ENCODE assay signal across 8 cellular contexts in genomic region chr6:44667668-44668390, GRCh38.
DNase-seq lines count a peak whose midpoint lies in the region; ATAC-seq and TF ChIP-seq lines count a peak whose summit lies in the region.

No MANE protein-coding gene starts in this region.

- H3K27me3 ChIP-seq in Karpas-422 (ENCODE audit: low read length) (no peaks in the 10 kb centered on the region), thoracic aorta (replicated peaks; ENCODE audit: insufficient read depth) (no peaks in the 10 kb centered on the region), HAP-1 (ENCODE audit: low read depth) (no peaks in the 10 kb centered on the region)

- DNase-seq in GM12865 (ENCODE audit: low read depth) (peak; percentile 63), Karpas-422 (peak; percentile 65), iPS-NIHi11 (ENCODE audit: low spot score) (peak; percentile 41), thoracic aorta (ENCODE audit: low spot score) (no peak), HAP-1 (ENCODE audit: low spot score in 2 of 2) (no peak), occipital lobe (lab: John Stamatoyannopoulos, UW) (no peak)
- DNase-seq in activated T-cell treated with anti-CD3 and anti-CD28 coated beads, Interleukin-2, amount 50 U/mL, for 4 hours = peak; percentile 11

- H2AFZ ChIP-seq in Karpas-422 (ENCODE audit: low read length) = no peak overlapping the region

- no peak overlapping the region for H3K4me3 Mint-ChIP-seq in activated T-cell treated with anti-CD3 and anti-CD28 coated beads, Interleukin-2, amount 50 U/mL, for 4 hours

- H3K9me2 ChIP-seq in Karpas-422 (replicated peaks; ENCODE audit: insufficient read depth, low read length) = no peaks in the 10 kb centered on the region

- no peaks in the 10 kb centered on the region for H3K4me1 Mint-ChIP-seq in activated T-cell treated with anti-CD3 and anti-CD28 coated beads, Interleukin-2, amount 50 U/mL, for 4 hours (ENCODE audit: low read depth)

- H3K9me3 ChIP-seq in Karpas-422 (ENCODE audit: low read length) = no peaks in the 10 kb centered on the region
- H3K9me3 ChIP-seq in thoracic aorta = no peaks in the 10 kb centered on the region
- H3K9me3 ChIP-seq in HAP-1 = no peaks in the 10 kb centered on the region

- no peak overlapping the region for H3K4me3 ChIP-seq in GM12865 (ENCODE audit: low read depth, low read length)
- H3K4me3 ChIP-seq in Karpas-422 (ENCODE audit: low read length) = no peak overlapping the region
- no peak overlapping the region for H3K4me3 ChIP-seq in thoracic aorta
- H3K4me3 ChIP-seq in HAP-1 = no peak overlapping the region

- H3K27me3 Mint-ChIP-seq in activated T-cell treated with anti-CD3 and anti-CD28 coated beads, Interleukin-2, amount 50 U/mL, for 4 hours (ENCODE audit: low read depth) = peaks cover 3% of the 10 kb centered on the region

- H3K36me3 ChIP-seq in Karpas-422 (ENCODE audit: insufficient read depth, low read length) (no peaks in the 10 kb centered on the region), thoracic aorta (no peaks in the 10 kb centered on the region), HAP-1 (replicated peaks) (no peaks in the 10 kb centered on the region)

- H3K79me2 ChIP-seq in Karpas-422 (ENCODE audit: low read length) = no peaks in the 10 kb centered on the region

- H4K20me1 ChIP-seq in Karpas-422 (ENCODE audit: insufficient read depth, low read depth, low read length) = no peaks in the 10 kb centered on the region; the same call in 1 of the 2 replicates

- no peaks in the 10 kb centered on the region for H3K36me3 Mint-ChIP-seq in activated T-cell treated with anti-CD3 and anti-CD28 coated beads, Interleukin-2, amount 50 U/mL, for 4 hours (ENCODE audit: insufficient read depth)

- peak in 1 of 2 donors; percentile 29 for ATAC-seq in activated T-cell treated with anti-CD3 and anti-CD28 coated beads, Interleukin-2, amount 50 U/mL, for 4 hours
- ATAC-seq in thoracic aorta (ENCODE audit: insufficient number of reproducible peaks, low FRiP score, low read depth) = no peak
- no peak for ATAC-seq in HG03442 (IDR thresholded peaks at IDR 0.05; ENCODE audit: unreplicated experiment)

- H3K9me3 Mint-ChIP-seq in activated T-cell treated with anti-CD3 and anti-CD28 coated beads, Interleukin-2, amount 50 U/mL, for 4 hours = no peaks in the 10 kb centered on the region

- in situ Hi-C loops in HAP-1 (cut with MboI; ENCODE audit: low sequenced_read_pairs) = loop anchor here (25.0 kb wide), 1 partner anchor 744 kb away; no protein-coding TSS in a partner anchor

- TF ChIP-seq CTCF in GM12865 (IDR thresholded peaks at IDR 0.05; ENCODE audit: insufficient read depth, low read depth, low read length, missing control alignments) = peak; percentile 88
- TF ChIP-seq CTCF in thoracic aorta (IDR thresholded peaks at IDR 0.05) = peak; percentile 31

- H3K27ac ChIP-seq in Karpas-422 (ENCODE audit: low read length) = no peak overlapping the region
- no peak overlapping the region for H3K27ac ChIP-seq in thoracic aorta

- no peak overlapping the region for H3K4me2 ChIP-seq in Karpas-422 (ENCODE audit: low read depth, low read length, poor library complexity, severe bottlenecking)

- H3K4me1 ChIP-seq in Karpas-422 (ENCODE audit: low read length) (no peaks in the 10 kb centered on the region), thoracic aorta (ENCODE audit: control insufficient read depth in 1 of 2, low read depth in 2 of 2) (no peaks in the 10 kb centered on the region), HAP-1 (peaks cover 42% of the 10 kb centered on the region)

- H3K9ac ChIP-seq in Karpas-422 (ENCODE audit: low read length) = no peak overlapping the region

Comparison
In these comparisons a context has a peak if more than half of its experiments do, and no peak if none do; other contexts are left out.
1. DNase-seq: peak in GM12865 (single experiment), Karpas-422 (single experiment), activated T-cell treated with anti-CD3 and anti-CD28 coated beads, Interleukin-2, amount 50 U/mL, for 4 hours (single experiment) and iPS-NIHi11 (single experiment); none in thoracic aorta (single experiment), HAP-1 (0 of 2) and occipital lobe (single experiment).